Comparison of ENCODE assay signal across 18 cellular contexts in genomic region chr17:80451104-80451775, GRCh38. TPM values are rescaled to one million over a fixed set of nuclear protein-coding genes. Genes with fewer than 3 reads are reported as not detected.
DNase-seq lines count a peak whose midpoint lies in the region; ATAC-seq and TF ChIP-seq lines count a peak whose summit lies in the region.
"Had no signal": no experiment of that assay in that cellular context is flagged by ENCODE, and none has a peak within 500 bp of the region (broad histone marks: within the 10 kb centered on the region; RNA-seq: fewer than 3 reads in every experiment).

No MANE protein-coding gene starts in this region.

- CTCF ChIA-PET in HEK293 (lab: Yijun Ruan, JAX) = no interaction called here

- no peak for TF ChIP-seq CTCF in HEK293 (tag by site-specific recombination; IDR thresholded peaks at IDR 0.05)
- TF ChIP-seq CTCF in dorsolateral prefrontal cortex (IDR thresholded peaks at IDR 0.05 in 54 of 56, conservative IDR thresholded peaks at IDR 0.05 in 2 of 56; ENCODE audit: low read depth in 1 of 56, partially characterized antibody in 56 of 56) = no peak
- TF ChIP-seq CTCF in neural progenitor cell (IDR thresholded peaks at IDR 0.05) = no peak
- TF ChIP-seq CTCF in thoracic aorta (IDR thresholded peaks at IDR 0.05) = no peak

- H3K36me3 Mint-ChIP-seq in neural progenitor cell = peaks cover 2% of the 10 kb centered on the region

- peaks cover 10% of the 10 kb centered on the region for H3K27me3 Mint-ChIP-seq in neural progenitor cell (ENCODE audit: insufficient read depth, low read depth)

- H4K20me1 ChIP-seq in neural progenitor cell (ENCODE audit: low read depth) = no peaks in the 10 kb centered on the region

- no peaks in the 10 kb centered on the region for H3K9me3 Mint-ChIP-seq in neural progenitor cell
- H3K9me3 Mint-ChIP-seq: CD8-positive, alpha-beta T cell; H9; IgD-negative memory B cell had no signal

- POLR2A ChIA-PET in HEK293 (lab: Yijun Ruan, JAX) = interaction anchor here (0.6 to 1.3 kb wide), 4 partner anchors 11 to 123 kb away, joined by 3 read pairs; partner anchors contain the start of gene NPTX1

- H3K36me3 ChIP-seq in HEK293 (ENCODE audit: control insufficient read depth in 2 of 2, insufficient read depth in 1 of 2, low read length in 2 of 2) (no peaks in the 10 kb centered on the region), neural progenitor cell (no peaks in the 10 kb centered on the region), thoracic aorta (no peaks in the 10 kb centered on the region)
- H3K36me3 ChIP-seq: BLaER1 treated with 17β-estradiol and CSF1 and Interleukin-3, amounts not matched to agents 10 nM and 100 nM; Peyer's patch had no signal

- H3K4me1 Mint-ChIP-seq in neural progenitor cell = peaks cover 24% of the 10 kb centered on the region

- H3K9me3 ChIP-seq in HEK293 (ENCODE audit: control insufficient read depth, insufficient read depth, low read depth, low read length) (no peaks in the 10 kb centered on the region), neural progenitor cell (ENCODE audit: low read depth) (no peaks in the 10 kb centered on the region), thoracic aorta (no peaks in the 10 kb centered on the region)
- H3K9me3 ChIP-seq: BLaER1 treated with 17β-estradiol and CSF1 and Interleukin-3, amounts not matched to agents 10 nM and 100 nM; Peyer's patch had no signal

- peak overlapping the region; percentile 24 for H3K4me3 Mint-ChIP-seq in neural progenitor cell
- H3K4me3 Mint-ChIP-seq: CD8-positive, alpha-beta T cell; H9 had no signal

- H3K4me3 ChIP-seq in HEK293 (ENCODE audit: low read depth, low read length) (no peak overlapping the region), dorsolateral prefrontal cortex (no peak overlapping the region), neural progenitor cell (no peak overlapping the region), thoracic aorta (no peak overlapping the region)
- H3K4me3 ChIP-seq: BLaER1 treated with 17β-estradiol and CSF1 and Interleukin-3, amounts not matched to agents 10 nM and 100 nM; GM23248; Peyer's patch; SJSA1 had no signal

- H3K27ac ChIP-seq in HEK293 (ENCODE audit: extremely low read depth, low read depth, low read length) = no peak overlapping the region
- peak overlapping the region in 53 of 59 donors; percentile 1 to 98 (median 79) for H3K27ac ChIP-seq in dorsolateral prefrontal cortex
- H3K27ac ChIP-seq in neural progenitor cell = no peak overlapping the region
- peak overlapping the region; percentile 68 to 75 for H3K27ac ChIP-seq in thoracic aorta
- H3K27ac ChIP-seq: BLaER1 treated with 17β-estradiol and CSF1 and Interleukin-3, amounts not matched to agents 10 nM and 100 nM; GM23248; SJSA1 had no signal

- no peak overlapping the region for H3K9ac ChIP-seq in neural progenitor cell
- H3K9ac ChIP-seq: GM23248 had no signal

- H3K27ac Mint-ChIP-seq in neural progenitor cell = no peak overlapping the region
- H3K27ac Mint-ChIP-seq: CD8-positive, alpha-beta T cell had no signal

- DNase-seq in dorsolateral prefrontal cortex (no peak), neural progenitor cell (ENCODE audit: low spot score) (no peak), thoracic aorta (ENCODE audit: low spot score) (no peak), NCI-H82 (lab: John Stamatoyannopoulos, UW) (no peak)
- DNase-seq: CD8-positive, alpha-beta T cell; DMS153; GM23248; H9; NCI-H1105; NCI-H2081 treated with DMSO at 0.1 percent for 48 hours; NCI-H524 treated with DMSO at 0.1 percent for 48 hours; Peyer's patch had no signal

- ATAC-seq in thoracic aorta (ENCODE audit: insufficient number of reproducible peaks, low FRiP score, low read depth) = no peak
- ATAC-seq in GM19395 (IDR thresholded peaks at IDR 0.05; ENCODE audit: unreplicated experiment) = no peak
- no peak for ATAC-seq in HG03108 (IDR thresholded peaks at IDR 0.05; ENCODE audit: unreplicated experiment)
- ATAC-seq: CD8-positive, alpha-beta T cell had no signal

- H3K4me2 ChIP-seq in neural progenitor cell = no peak overlapping the region

- H3K4me1 ChIP-seq in HEK293 (ENCODE audit: control insufficient read depth, insufficient read depth, low read length) (peaks cover 15% of the 10 kb centered on the region), neural progenitor cell (peaks cover 9% of the 10 kb centered on the region), thoracic aorta (ENCODE audit: control insufficient read depth in 1 of 2, low read depth in 2 of 2) (peaks cover 19 to 49% of the 10 kb centered on the region in 2 donors)

- intact Hi-C loops in dorsolateral prefrontal cortex (cut with DNase I) = loop anchor here in 1 of 2 donors (10.0 kb wide), 2 partner anchors 94 to 414 kb away; partner anchors contain the start of gene RPTOR

- H3K79me2 ChIP-seq in neural progenitor cell (ENCODE audit: low read depth) = no peaks in the 10 kb centered on the region

- no peaks in the 10 kb centered on the region for H3K27me3 ChIP-seq in dorsolateral prefrontal cortex
- H3K27me3 ChIP-seq in neural progenitor cell = peaks cover 7% of the 10 kb centered on the region
- H3K27me3 ChIP-seq in thoracic aorta (replicated peaks; ENCODE audit: insufficient read depth) = no peaks in the 10 kb centered on the region
- H3K27me3 ChIP-seq: Peyer's patch, SJSA1 had no signal

- H2AFZ ChIP-seq in neural progenitor cell (replicated peaks) = no peak overlapping the region
- H2AFZ ChIP-seq: GM23248 had no signal

- H3F3A ChIP-seq in neural progenitor cell (ENCODE audit: low read depth) = peaks cover 23% of the 10 kb centered on the region

TF ChIP-seq in HEK293, 187 proteins besides CTCF, POLR2A, EP300 and RAD21:
- TF ChIP-seq SP2 (tag by site-specific recombination; IDR thresholded peaks at IDR 0.05) (0 out of 2 replicates have a peak, but pooled peaks have one; percentile 15), MEIS1 (CRISPR knock-in tag; IDR thresholded peaks at IDR 0.05; ENCODE audit: borderline replicate concordance) (no peak), ZNF777 (tag by site-specific recombination; IDR thresholded peaks at IDR 0.05; ENCODE audit: borderline replicate concordance) (no peak), RBAK (tag by site-specific recombination; IDR thresholded peaks at IDR 0.05) (peak; percentile 95)

RNA-seq across cellular contexts. Expression of gene NPTX1, which starts 25.2 kb away (rescaled TPM):
- 100 to 1,000 TPM in 119 of 120 experiments, 10 to 100 TPM in 1; 88.1 to 345 (median 239) TPM for total RNA-seq in dorsolateral prefrontal cortex
- 2.6 and 3.8 TPM in 2 replicates for total RNA-seq in neural progenitor cell (ENCODE audit: low replicate concordance)
- total RNA-seq in thoracic aorta = under 1 TPM; 0.56 to 0.68 TPM

RNA-seq across cellular contexts. Expression of gene ENDOV, which starts 36.3 kb away (rescaled TPM):
- total RNA-seq in dorsolateral prefrontal cortex (10 to 100 TPM; 21.4 to 61.2 (median 36.5) TPM), neural progenitor cell (ENCODE audit: low replicate concordance) (9.7 and 13.8 TPM in 2 replicates), thoracic aorta (10 to 100 TPM; 27.3 to 46.7 TPM)

Comparison
In these comparisons a context has a peak if more than half of its experiments do, and no peak if none do; other contexts are left out.
1. H3K27ac ChIP-seq: peak in dorsolateral prefrontal cortex (53 of 59) and thoracic aorta (2 of 2); none in HEK293 (single experiment) and neural progenitor cell (single experiment).
2. RNA of gene NPTX1, which starts 25.2 kb away (total RNA-seq): 88.1 to 345 TPM in dorsolateral prefrontal cortex; 2.6 to 3.8 TPM in neural progenitor cell and 0.56 to 0.68 TPM in thoracic aorta; every median in the first group is over 10 times any median in the second.